Comparison of ENCODE assay signal across 10 cellular contexts in genomic region chr9:136700959-136701664, GRCh38. TPM values are rescaled to one million over a fixed set of nuclear protein-coding genes. Genes with fewer than 3 reads are reported as not detected.
A peak's percentile ranks its signal among the peaks of the same experiment; 100 is the strongest.
DNase-seq lines count a peak whose midpoint lies in the region; ATAC-seq and TF ChIP-seq lines count a peak whose summit lies in the region.
"Had no signal": no experiment of that assay in that cellular context is flagged by ENCODE, and none has a peak within 500 bp of the region (broad histone marks: within the 10 kb centered on the region; RNA-seq: fewer than 3 reads in every experiment).

No MANE protein-coding gene starts in this region.

- H4K20me1 ChIP-seq in SK-N-SH (ENCODE audit: insufficient read depth): no peaks in the 10 kb centered on the region

- no peaks in the 10 kb centered on the region for H3K36me3 Mint-ChIP-seq in CD4-positive, alpha-beta T cell (ENCODE audit: low read depth)
- no peaks in the 10 kb centered on the region for H3K36me3 Mint-ChIP-seq in activated CD4-positive, alpha-beta T cell treated with anti-CD3 and anti-CD28 coated beads, Interleukin-2, amount 10 ng/mL, durations not matched to agents 24 days and 14 days (ENCODE audit: low read depth)
- H3K36me3 Mint-ChIP-seq in immature natural killer cell: no peaks in the 10 kb centered on the region

- no peak overlapping the region for H3K4me2 ChIP-seq in SK-N-SH

- no peaks in the 10 kb centered on the region for H3K79me2 ChIP-seq in SK-N-SH (ENCODE audit: insufficient read depth)

- H3K27me3 Mint-ChIP-seq in CD4-positive, alpha-beta T cell: peaks cover 33% of the 10 kb centered on the region
- peaks cover 20% of the 10 kb centered on the region for H3K27me3 Mint-ChIP-seq in activated CD4-positive, alpha-beta T cell treated with anti-CD3 and anti-CD28 coated beads, Interleukin-2, amount 10 ng/mL, durations not matched to agents 24 days and 14 days
- peaks cover 11 to 27% (median 21%) of the 10 kb centered on the region in 3 donors for H3K27me3 Mint-ChIP-seq in immature natural killer cell (ENCODE audit: low read depth in 3 of 3)

- no peaks in the 10 kb centered on the region for H3K9me3 ChIP-seq in CD4-positive, alpha-beta T cell (ENCODE audit: control insufficient read depth, low read length)
- no peaks in the 10 kb centered on the region for H3K9me3 ChIP-seq in upper lobe of left lung
- no peaks in the 10 kb centered on the region for H3K9me3 ChIP-seq in SK-N-SH

- no peak overlapping the region for H3K9ac ChIP-seq in SK-N-SH

- H3K36me3 ChIP-seq in upper lobe of left lung: no peaks in the 10 kb centered on the region
- no peaks in the 10 kb centered on the region for H3K36me3 ChIP-seq in SK-N-SH (replicated peaks in 1 of 2; ENCODE audit: control insufficient read depth in 1 of 2, insufficient read depth in 2 of 2, low read length in 1 of 2)

- peak overlapping the region; percentile 82 for H3K27ac Mint-ChIP-seq in CD4-positive, alpha-beta T cell
- H3K27ac Mint-ChIP-seq in activated CD4-positive, alpha-beta T cell treated with anti-CD3 and anti-CD28 coated beads, Interleukin-2, amount 10 ng/mL, durations not matched to agents 24 days and 14 days: peak overlapping the region; percentile 98
- H3K27ac Mint-ChIP-seq in immature natural killer cell: peak overlapping the region; percentile 17 to 99 (median 89)

- no peak for TF ChIP-seq EP300 in upper lobe of left lung (IDR thresholded peaks at IDR 0.05)
- no peak for TF ChIP-seq EP300 in SK-N-SH (IDR thresholded peaks at IDR 0.05; ENCODE audit: borderline replicate concordance in 1 of 2, low read depth in 1 of 2, low read length in 1 of 2)

- no peak for TF ChIP-seq POLR2A in upper lobe of left lung (IDR thresholded peaks at IDR 0.05)

- H3K4me1 Mint-ChIP-seq in CD4-positive, alpha-beta T cell (ENCODE audit: low read depth): peaks cover 11% of the 10 kb centered on the region
- peaks cover 17% of the 10 kb centered on the region for H3K4me1 Mint-ChIP-seq in activated CD4-positive, alpha-beta T cell treated with anti-CD3 and anti-CD28 coated beads, Interleukin-2, amount 10 ng/mL, durations not matched to agents 24 days and 14 days
- H3K4me1 Mint-ChIP-seq in immature natural killer cell: peaks cover 9 to 19% of the 10 kb centered on the region in 2 donors

- no peak for TF ChIP-seq RAD21 in SK-N-SH (IDR thresholded peaks at IDR 0.05; ENCODE audit: low read length)

- peak in 7 of 10 experiments; percentile 14 to 67 (median 37) for DNase-seq in CD4-positive, alpha-beta T cell
- DNase-seq in activated CD4-positive, alpha-beta T cell treated with anti-CD3 and anti-CD28 coated beads, Interleukin-2, amount 10 ng/mL, durations not matched to agents 24 days and 14 days: peak; percentile 88
- peak; percentile 53 to 80 (median 73) for DNase-seq in immature natural killer cell
- DNase-seq in upper lobe of left lung: peak in 1 of 2 donors; percentile 81
- no peak for DNase-seq in DMS79 (lab: John Stamatoyannopoulos, UW)
- DNase-seq in SK-N-SH: no peak
- DNase-seq: DND-41 had no signal

- intact Hi-C loops in CD4-positive, alpha-beta T cell (cut with DNase I, micrococcal nuclease): loop anchor here in 1 of 2 experiments (2.0 kb wide), 1 partner anchor 26 kb away; no protein-coding TSS in a partner anchor
- intact Hi-C loops in activated CD4-positive, alpha-beta T cell treated with anti-CD3 and anti-CD28 coated beads, Interleukin-2, amount 10 ng/mL, durations not matched to agents 24 days and 14 days (cut with micrococcal nuclease): loop anchor here (1.0 kb wide), 2 partner anchors 14 to 27 kb away; partner anchors contain the start of gene AGPAT2

- H3K27me3 ChIP-seq in CD4-positive, alpha-beta T cell (ENCODE audit: control insufficient read depth, insufficient read depth, low read length): peaks cover 4% of the 10 kb centered on the region
- H3K27me3 ChIP-seq in upper lobe of left lung: no peaks in the 10 kb centered on the region
- no peaks in the 10 kb centered on the region; the same call in 1 of the 2 replicates for H3K27me3 ChIP-seq in SK-N-SH (ENCODE audit: insufficient read depth)

- H3K9me2 ChIP-seq in SK-N-SH: no peaks in the 10 kb centered on the region

- H3F3A ChIP-seq in SK-N-SH (replicated peaks; ENCODE audit: insufficient read depth): no peaks in the 10 kb centered on the region

- peak; percentile 85 for ATAC-seq in CD4-positive, alpha-beta T cell (ENCODE audit: poor library complexity)
- ATAC-seq in HG02571 (IDR thresholded peaks at IDR 0.05; ENCODE audit: unreplicated experiment) (peak; percentile 67), upper lobe of left lung (ENCODE audit: low FRiP score in 2 of 2) (peak; percentile 4 to 32), HG03565 (IDR thresholded peaks at IDR 0.05; ENCODE audit: unreplicated experiment) (no peak)

- CTCF ChIA-PET in CD4-positive, alpha-beta T cell (lab: Charles Lee): interaction anchor here (1.2 to 3.0 kb wide), 2 partner anchors 26 to 29 kb away, joined by 4 to 13 read pairs; no protein-coding TSS in a partner anchor
- CTCF ChIA-PET in SK-N-SH (lab: Yijun Ruan, JAX): interaction anchor here (0.8 to 1.3 kb wide), 3 partner anchors 14 to 37 kb away, joined by 3 to 4 read pairs (median 3); partner anchors contain the start of gene AGPAT2

- H3K4me3 Mint-ChIP-seq in CD4-positive, alpha-beta T cell: peak overlapping the region; percentile 79
- H3K4me3 Mint-ChIP-seq in activated CD4-positive, alpha-beta T cell treated with anti-CD3 and anti-CD28 coated beads, Interleukin-2, amount 10 ng/mL, durations not matched to agents 24 days and 14 days: peak overlapping the region; percentile 87
- peak overlapping the region in 4 of 5 donors; percentile 59 to 87 (median 80) for H3K4me3 Mint-ChIP-seq in immature natural killer cell

- H3K4me3 ChIP-seq in upper lobe of left lung: peak overlapping the region in 1 of 4 donors; percentile 24
- no peak overlapping the region for H3K4me3 ChIP-seq in SK-N-SH (ENCODE audit: low read depth in 2 of 2, low read length in 1 of 2)

- H2AFZ ChIP-seq in SK-N-SH (ENCODE audit: low read depth): no peak overlapping the region

- H3K27ac ChIP-seq in CD4-positive, alpha-beta T cell (ENCODE audit: low read depth, low read length): no peak overlapping the region
- H3K27ac ChIP-seq in upper lobe of left lung: no peak overlapping the region
- no peak overlapping the region for H3K27ac ChIP-seq in SK-N-SH (ENCODE audit: low read depth in 2 of 2, low read length in 1 of 2)

- POLR2A ChIA-PET in CD4-positive, alpha-beta T cell (lab: Charles Lee): interaction anchor here (0.6 to 1.0 kb wide), 3 partner anchors 27 to 385 kb away, joined by 3 read pairs; no protein-coding TSS in a partner anchor
- POLR2A ChIA-PET in SK-N-SH (lab: Yijun Ruan, JAX): interaction anchor here (1.0 kb wide), 1 partner anchor 27 kb away, joined by 3 read pairs; no protein-coding TSS in a partner anchor

- H3K4me1 ChIP-seq in upper lobe of left lung (peaks cover 21 to 39% (median 34%) of the 10 kb centered on the region in 4 donors), SK-N-SH (ENCODE audit: control insufficient read depth in 1 of 2, insufficient read depth in 2 of 2, low read depth in 1 of 2, low read length in 1 of 2) (peaks cover 0 to 7% of the 10 kb centered on the region in 2 experiments; a peak in 1 of 4 replicates)

- WGBS in upper lobe of left lung, 2 donors: 7 to 22% methylated on average over 30 to 37 of the region's 37 CpGs
- WGBS in SK-N-SH (ENCODE audit: low lambda C conversion rate): 69% methylated on average over 29 of the region's 37 CpGs

- no peaks in the 10 kb centered on the region for H3K9me3 Mint-ChIP-seq in CD4-positive, alpha-beta T cell
- no peaks in the 10 kb centered on the region for H3K9me3 Mint-ChIP-seq in activated CD4-positive, alpha-beta T cell treated with anti-CD3 and anti-CD28 coated beads, Interleukin-2, amount 10 ng/mL, durations not matched to agents 24 days and 14 days
- H3K9me3 Mint-ChIP-seq in immature natural killer cell: no peaks in the 10 kb centered on the region

- TF ChIP-seq CTCF in CD4-positive, alpha-beta T cell (IDR thresholded peaks at IDR 0.05): no peak
- TF ChIP-seq CTCF in upper lobe of left lung (IDR thresholded peaks at IDR 0.05): no peak
- no peak for TF ChIP-seq CTCF in SK-N-SH (IDR thresholded peaks at IDR 0.05)

RNA-seq across cellular contexts. Expression of gene DIPK1B, which starts 11.3 kb away (rescaled TPM):
- total RNA-seq in CD4-positive, alpha-beta T cell: under 1 TPM in 1 of 2 experiments, not detected in 1; 0.11 TPM
- 1.1 and 1.5 TPM in 2 replicates for total RNA-seq in activated CD4-positive, alpha-beta T cell treated with anti-CD3 and anti-CD28 coated beads, Interleukin-2, amount 10 ng/mL, durations not matched to agents 24 days and 14 days
- polyA plus RNA-seq in immature natural killer cell (under 1 TPM in 1 of 3 donors, not detected in 2; 0.19 TPM), SK-N-SH (2012; rRNA removed) (24.5 and 27.1 TPM in 2 replicates)
- 10 to 100 TPM in 5 of 6 donors, 1 to 10 TPM in 1; 9.7 to 24.1 (median 17.0) TPM for total RNA-seq in upper lobe of left lung
- polyA plus RNA-seq in SK-N-SH (2012; cell fraction: cytosol; rRNA removed): 10.2 and 18.9 TPM in 2 replicates
- 29.2 and 33.2 TPM in 2 replicates for polyA plus RNA-seq in SK-N-SH (2012; cell fraction: nucleus; rRNA removed)
- total RNA-seq: activated CD8-positive, alpha-beta memory T cell treated with anti-CD3 and anti-CD28 coated beads for 36 hours had no signal

RNA-seq across cellular contexts. Expression of gene AGPAT2, which starts 13.9 kb away (rescaled TPM):
- total RNA-seq in CD4-positive, alpha-beta T cell: 1 to 10 TPM; 3.6 to 4.0 TPM
- total RNA-seq in activated CD4-positive, alpha-beta T cell treated with anti-CD3 and anti-CD28 coated beads, Interleukin-2, amount 10 ng/mL, durations not matched to agents 24 days and 14 days: 25.6 and 25.9 TPM in 2 replicates
- 10 to 100 TPM; 34.0 to 40.9 (median 35.2) TPM for polyA plus RNA-seq in immature natural killer cell
- 100 to 1,000 TPM in 5 of 6 donors, 10 to 100 TPM in 1; 70.2 to 242 (median 140) TPM for total RNA-seq in upper lobe of left lung
- polyA plus RNA-seq in SK-N-SH (2012; rRNA removed): 41.8 and 46.8 TPM in 2 replicates
- 16.8 and 33.3 TPM in 2 replicates for polyA plus RNA-seq in SK-N-SH (2012; cell fraction: cytosol; rRNA removed)
- 50.8 and 59.5 TPM in 2 replicates for polyA plus RNA-seq in SK-N-SH (2012; cell fraction: nucleus; rRNA removed)

RNA-seq across cellular contexts. Expression of gene EGFL7, which starts 38.4 kb away (rescaled TPM):
- total RNA-seq in CD4-positive, alpha-beta T cell: not detected
- 3.2 and 3.5 TPM in 2 replicates for total RNA-seq in activated CD4-positive, alpha-beta T cell treated with anti-CD3 and anti-CD28 coated beads, Interleukin-2, amount 10 ng/mL, durations not matched to agents 24 days and 14 days
- polyA plus RNA-seq in immature natural killer cell (1 to 10 TPM in 1 of 3 donors, not detected in 2; 1.6 TPM), SK-N-SH (2012; rRNA removed) (39.8 and 43.0 TPM in 2 replicates)
- total RNA-seq in upper lobe of left lung: 100 to 1,000 TPM in 5 of 6 donors, 10 to 100 TPM in 1; 77.9 to 321 (median 165) TPM
- 16.4 and 32.5 TPM in 2 replicates for polyA plus RNA-seq in SK-N-SH (2012; cell fraction: cytosol; rRNA removed)
- 32.6 and 35.1 TPM in 2 replicates for polyA plus RNA-seq in SK-N-SH (2012; cell fraction: nucleus; rRNA removed)

RNA-seq across cellular contexts. Expression of gene LCN10, which starts 41.6 kb away (rescaled TPM):
- total RNA-seq in CD4-positive, alpha-beta T cell: not detected
- 1.1 and 1.7 TPM in 2 replicates for total RNA-seq in activated CD4-positive, alpha-beta T cell treated with anti-CD3 and anti-CD28 coated beads, Interleukin-2, amount 10 ng/mL, durations not matched to agents 24 days and 14 days
- polyA plus RNA-seq in immature natural killer cell: not detected
- 10 to 100 TPM in 1 of 6 donors, 1 to 10 TPM in 4, under 1 TPM in 1; 0.39 to 17.8 (median 2.2) TPM for total RNA-seq in upper lobe of left lung
- not detected in 2 replicates for polyA plus RNA-seq in SK-N-SH (2012; rRNA removed)
- polyA plus RNA-seq in SK-N-SH (2012; cell fraction: cytosol; rRNA removed): not detected in 2 replicates
- polyA plus RNA-seq in SK-N-SH (2012; cell fraction: nucleus; rRNA removed): not detected in 2 replicates

RNA-seq across cellular contexts. Expression of gene LCN6, which starts 47.2 kb away (rescaled TPM):
- total RNA-seq in CD4-positive, alpha-beta T cell: not detected
- not detected in 2 replicates for total RNA-seq in activated CD4-positive, alpha-beta T cell treated with anti-CD3 and anti-CD28 coated beads, Interleukin-2, amount 10 ng/mL, durations not matched to agents 24 days and 14 days
- polyA plus RNA-seq in immature natural killer cell: not detected
- 10 to 100 TPM in 1 of 6 donors, 1 to 10 TPM in 3, not detected in 2; 2.7 to 35.1 (median 5.5) TPM for total RNA-seq in upper lobe of left lung
- not detected in 2 replicates for polyA plus RNA-seq in SK-N-SH (2012; rRNA removed)
- not detected in 2 replicates for polyA plus RNA-seq in SK-N-SH (2012; cell fraction: cytosol; rRNA removed)
- polyA plus RNA-seq in SK-N-SH (2012; cell fraction: nucleus; rRNA removed): not detected in 2 replicates
- total RNA-seq: activated CD8-positive, alpha-beta memory T cell treated with anti-CD3 and anti-CD28 coated beads for 36 hours had no signal

Comparison
In these comparisons a context has a peak if more than half of its experiments do, and no peak if none do; other contexts are left out.
1. DNase-seq: peak in CD4-positive, alpha-beta T cell (7 of 10), activated CD4-positive, alpha-beta T cell treated with anti-CD3 and anti-CD28 coated beads, Interleukin-2, amount 10 ng/mL, durations not matched to agents 24 days and 14 days (single experiment) and immature natural killer cell (3 of 3); none in DMS79 (single experiment) and SK-N-SH (single experiment).
2. RNA of gene EGFL7, which starts 38.4 kb away (total RNA-seq): 77.9 to 321 TPM in upper lobe of left lung; 3.2 to 3.5 TPM in activated CD4-positive, alpha-beta T cell treated with anti-CD3 and anti-CD28 coated beads, Interleukin-2, amount 10 ng/mL, durations not matched to agents 24 days and 14 days and not detected in CD4-positive, alpha-beta T cell; every median in the first group is over 10 times any median in the second.
3. Peak in every context shown above with its lines, with median percentiles within 50 percentile points of each other: H3K27ac Mint-ChIP-seq and H3K4me3 Mint-ChIP-seq.